12 cellular contexts compared by ENCODE assay signal in the genomic region with DNA sequence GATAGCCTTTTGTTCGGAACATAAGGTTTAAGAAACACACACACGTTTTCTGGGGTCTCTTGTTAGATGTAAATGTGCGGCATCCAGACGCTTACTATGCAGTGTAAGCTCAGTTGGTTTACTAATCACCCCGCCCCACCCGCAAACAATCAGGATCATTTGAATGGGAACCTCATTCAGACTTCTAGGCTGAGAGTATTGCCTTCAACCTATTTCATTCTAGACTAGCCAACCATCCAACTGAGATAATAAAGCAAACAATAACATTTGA. TPM values are rescaled to one million over a fixed set of nuclear protein-coding genes. Genes with fewer than 3 reads are reported as not detected.
DNase-seq lines count a peak whose midpoint lies in the region; ATAC-seq and TF ChIP-seq lines count a peak whose summit lies in the region.
"Had no signal": no experiment of that assay in that cellular context is flagged by ENCODE, and none has a peak within 500 bp of the region (broad histone marks: within the 10 kb centered on the region; RNA-seq: fewer than 3 reads in every experiment).

No MANE protein-coding gene starts in this region.

- H3K27me3 ChIP-seq in Peyer's patch (no peaks in the 10 kb centered on the region), parathyroid adenoma (ENCODE audit: control insufficient read depth, insufficient read depth, low read length) (no peaks in the 10 kb centered on the region)

- ATAC-seq in GM18867 (IDR thresholded peaks at IDR 0.05; ENCODE audit: unreplicated experiment), result no peak

- peak overlapping the region; percentile 96 for H2AFZ ChIP-seq in parathyroid adenoma

- DNase-seq in AG10803 (ENCODE audit: low read depth) (no peak), Peyer's patch (no peak), fibroblast of the aortic adventitia (ENCODE audit: low read depth) (no peak), cerebellar cortex (ENCODE audit: low spot score) (no peak), amniotic stem cell (lab: John Stamatoyannopoulos, UW) (no peak), GM13977 (ENCODE audit: low spot score) (no peak)
- DNase-seq: activated CD8-positive, alpha-beta memory T cell treated with anti-CD3 and anti-CD28 coated beads for 24 hours; CD4-positive, alpha-beta memory T cell; cortex of kidney had no signal

- peak overlapping the region; percentile 81 for H3K4me3 ChIP-seq in AG10803 (ENCODE audit: low read length)
- peak overlapping the region in 2 of 4 donors; percentile 56 to 61 for H3K4me3 ChIP-seq in Peyer's patch
- peak overlapping the region; percentile 91 for H3K4me3 ChIP-seq in fibroblast of the aortic adventitia (ENCODE audit: low read depth, low read length)
- H3K4me3 ChIP-seq in parathyroid adenoma (ENCODE audit: low read depth, low read length), result peak overlapping the region; percentile 79

- TF ChIP-seq POLR2A in Peyer's patch (IDR thresholded peaks at IDR 0.05), result no peak

- H3K4me1 ChIP-seq in Peyer's patch, result no peaks in the 10 kb centered on the region
- H3K4me1 ChIP-seq in parathyroid adenoma, result peaks cover 4% of the 10 kb centered on the region

- H3K79me2 ChIP-seq in parathyroid adenoma, result no peaks in the 10 kb centered on the region

- H3K4me2 ChIP-seq in parathyroid adenoma (ENCODE audit: low read length), result peak overlapping the region; percentile 91

- in situ Hi-C loops in GM13977 (cut with MboI; ENCODE audit: low pct_unique_long_range_greater_than_20kb, low sequenced_read_pairs, unreplicated experiment), result no loop called here

- H3K27ac ChIP-seq in Peyer's patch (peak overlapping the region in 3 of 4 donors; percentile 63 to 93 (median 88)), parathyroid adenoma (peak overlapping the region; percentile 85)

- H3K9me3 ChIP-seq in Peyer's patch (no peaks in the 10 kb centered on the region), parathyroid adenoma (ENCODE audit: control insufficient read depth, low read length) (no peaks in the 10 kb centered on the region)

- H3K36me3 ChIP-seq in Peyer's patch (no peaks in the 10 kb centered on the region), parathyroid adenoma (ENCODE audit: control insufficient read depth, insufficient read depth, low read length) (no peaks in the 10 kb centered on the region)

- no peak overlapping the region for H3K9ac ChIP-seq in parathyroid adenoma

- TF ChIP-seq CTCF in AG10803 (conservative IDR thresholded peaks at IDR 0.05; ENCODE audit: low read length) (no peak), Peyer's patch (IDR thresholded peaks at IDR 0.05) (no peak), fibroblast of the aortic adventitia (IDR thresholded peaks at IDR 0.05; ENCODE audit: insufficient read depth, low read length) (no peak), parathyroid adenoma (IDR thresholded peaks at IDR 0.05) (no peak), GM13977 (IDR thresholded peaks at IDR 0.05; ENCODE audit: extremely low read depth, insufficient read depth, missing control alignments) (no peak)

RNA-seq across cellular contexts. Expression of gene FIGN, which starts 1.3 kb away (rescaled TPM):
- 1 to 10 TPM in 2 of 4 donors, under 1 TPM in 2; 0.53 to 8.3 (median 0.95) TPM for total RNA-seq in Peyer's patch
- 2.5 and 4.1 TPM in 2 replicates for total RNA-seq in fibroblast of the aortic adventitia (ENCODE audit: low replicate concordance)
- total RNA-seq: CD4-positive, alpha-beta memory T cell; OCI-LY7 had no signal
